8 cellular contexts compared by ENCODE assay signal in genomic region chr19:13843104-13843921, GRCh38. TPM values are rescaled to one million over a fixed set of nuclear protein-coding genes. Genes with fewer than 3 reads are reported as not detected.
A peak's percentile ranks its signal among the peaks of the same experiment; 100 is the strongest.
DNase-seq lines count a peak whose midpoint lies in the region; ATAC-seq, FAIRE-seq and TF ChIP-seq lines count a peak whose summit lies in the region.

No MANE protein-coding gene starts in this region.

- H3K9me3 Mint-ChIP-seq in MCF 10A (ENCODE audit: unreplicated experiment) = no peaks in the 10 kb centered on the region

- H3K4me1 Mint-ChIP-seq in MCF 10A (ENCODE audit: insufficient read depth, unreplicated experiment) = peaks cover 28% of the 10 kb centered on the region

- H3K4me1 ChIP-seq in MM.1S (ENCODE audit: low read length) = peaks cover 32% of the 10 kb centered on the region

- DNase-seq in DMS153 (lab: John Stamatoyannopoulos, UW) (peak; percentile 56), MM.1S (no peak), MCF 10A (ENCODE audit: unreplicated experiment) (peak; percentile 97), kidney glomerular epithelial cell (lab: John Stamatoyannopoulos, UW) (peak; percentile 41), substantia nigra (lab: John Stamatoyannopoulos, UW) (peak in 12 of 49 donors; percentile 10 to 60 (median 33)), GM12892 (ENCODE audit: insufficient read length) (no peak), NCI-H446 treated with DMSO at 0.1 percent for 48 hours (lab: John Stamatoyannopoulos, UW) (no peak)

- POLR2A ChIA-PET in MCF 10A (lab: Yijun Ruan, JAX) = interaction anchor here (0.5 to 2.4 kb wide), 13 partner anchors 9 to 689 kb away, joined by 3 to 19 read pairs (median 6); partner anchors contain the start of genes C19orf53, MRI1 and ZSWIM4

- peaks cover 41% of the 10 kb centered on the region for H3K79me2 ChIP-seq in MM.1S (ENCODE audit: low read length)

- H3K9me2 ChIP-seq in MM.1S (replicated peaks; ENCODE audit: insufficient read depth, low read length) = no peaks in the 10 kb centered on the region

- BruUV-seq in MCF 10A (replicated peaks; lab: Mats Ljungman, UMichigan) = no TSS peak

- peak overlapping the region; percentile 95 for H3K27ac Mint-ChIP-seq in MCF 10A (ENCODE audit: low read depth, unreplicated experiment)

- ATAC-seq in GM21529 (IDR thresholded peaks at IDR 0.05; ENCODE audit: unreplicated experiment) = no peak

- peak overlapping the region; percentile 95 for H3K9ac ChIP-seq in MM.1S (ENCODE audit: low read length)

- no peaks in the 10 kb centered on the region for H4K20me1 ChIP-seq in MM.1S (ENCODE audit: insufficient read depth, low read length)

- CTCF ChIA-PET in MCF 10A (lab: Yijun Ruan, JAX) = interaction anchor here (0.6 kb wide), 1 partner anchor 20 kb away, joined by 3 read pairs; no protein-coding TSS in a partner anchor

- H3K4me3 ChIP-seq in MM.1S (ENCODE audit: low read length) = peak overlapping the region; percentile 63

- H3K9me3 ChIP-seq in MM.1S (replicated peaks; ENCODE audit: insufficient read depth, low read length) = no peaks in the 10 kb centered on the region

- intact Hi-C loops in MCF 10A (cut with micrococcal nuclease) = no loop called here

- no peaks in the 10 kb centered on the region for H3K27me3 Mint-ChIP-seq in MCF 10A (ENCODE audit: insufficient read depth, unreplicated experiment)

- H3K27me3 ChIP-seq in MM.1S (replicated peaks; ENCODE audit: insufficient read depth, low read length) = no peaks in the 10 kb centered on the region

- FAIRE-seq in GM12892 (lab: Jason Lieb, UNC) = no peak

- H3K36me3 ChIP-seq in MM.1S (replicated peaks; ENCODE audit: insufficient read depth, low read length) = no peaks in the 10 kb centered on the region

- peak overlapping the region; percentile 97 for H3K4me2 ChIP-seq in MM.1S (ENCODE audit: low read depth, low read length)

- H3K27ac ChIP-seq in MM.1S (ENCODE audit: low read length) (peak overlapping the region; percentile 67; the same call in 1 of the 2 replicates), substantia nigra (ENCODE audit: low read depth, low read length, poor library complexity, severe bottlenecking) (peak overlapping the region; percentile 82)

- peaks cover 66% of the 10 kb centered on the region for H3K36me3 Mint-ChIP-seq in MCF 10A (ENCODE audit: insufficient read depth, unreplicated experiment)

- peak overlapping the region; percentile 75; the same call in 1 of the 2 replicates for H2AFZ ChIP-seq in MM.1S (ENCODE audit: low read length)

- no peak for TF ChIP-seq POLR2A in GM12892 (IDR thresholded peaks at IDR 0.05; ENCODE audit: low read depth, low read length)

- H3F3A ChIP-seq in MM.1S (ENCODE audit: insufficient read depth, low read length) = peaks cover 41% of the 10 kb centered on the region

- no peak for TF ChIP-seq CTCF in MM.1S (IDR thresholded peaks at IDR 0.05; ENCODE audit: low read length)
- no peak for TF ChIP-seq CTCF in MCF 10A (IDR thresholded peaks at IDR 0.05; ENCODE audit: unreplicated experiment)

- peak overlapping the region; percentile 96 for H3K4me3 Mint-ChIP-seq in MCF 10A (ENCODE audit: unreplicated experiment)

RNA-seq across cellular contexts. Expression of gene NANOS3, which starts 33.6 kb away (rescaled TPM):
- not detected in 2 replicates for total RNA-seq in MCF 10A (2022)
- 1.2 TPM for polyA plus RNA-seq in GM12892 (2012; ENCODE audit: missing spikeins)

RNA-seq across cellular contexts. Expression of gene ZSWIM4, which starts 48.1 kb away (rescaled TPM):
- total RNA-seq in MCF 10A (2022) = 9.2 and 9.4 TPM in 2 replicates
- 1.8 TPM for polyA plus RNA-seq in GM12892 (2012; ENCODE audit: missing spikeins)

Comparison
In these comparisons a context has a peak if more than half of its experiments do, and no peak if none do; other contexts are left out.
1. DNase-seq: peak in DMS153 (single experiment), MCF 10A (single experiment) and kidney glomerular epithelial cell (single experiment); none in MM.1S (single experiment), GM12892 (single experiment) and NCI-H446 treated with DMSO at 0.1 percent for 48 hours (single experiment).